15 cellular contexts compared by ENCODE assay signal in the genomic region with DNA sequence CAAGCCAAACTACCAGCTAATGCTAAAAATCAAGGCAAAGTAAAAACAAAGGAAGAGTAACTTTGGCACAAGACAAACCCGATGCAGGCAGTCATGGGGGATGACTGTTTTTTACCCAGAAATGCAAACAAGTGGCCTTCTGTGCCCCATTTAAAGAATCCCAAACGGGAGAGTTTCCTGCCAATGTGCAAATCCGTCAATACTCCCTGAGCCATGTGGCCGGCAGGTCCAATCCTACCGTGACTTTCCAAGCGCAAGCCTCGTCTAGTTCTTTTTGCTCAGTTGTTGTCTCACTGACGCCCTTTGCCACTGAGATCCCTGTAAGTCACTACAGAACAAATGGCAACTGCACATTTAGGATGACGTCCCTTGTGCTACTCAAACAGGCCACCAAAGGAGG. TPM values are rescaled to one million over a fixed set of nuclear protein-coding genes. Genes with fewer than 3 reads are reported as not detected.
A peak's percentile ranks its signal among the peaks of the same experiment; 100 is the strongest.
DNase-seq lines count a peak whose midpoint lies in the region; ATAC-seq and TF ChIP-seq lines count a peak whose summit lies in the region.
"Had no signal": no experiment of that assay in that cellular context is flagged by ENCODE, and none has a peak within 500 bp of the region (broad histone marks: within the 10 kb centered on the region; RNA-seq: fewer than 3 reads in every experiment).

No MANE protein-coding gene starts in this region.

- peak overlapping the region; percentile 85 for H3K27ac ChIP-seq in CD4-positive, alpha-beta T cell (ENCODE audit: low read depth, low read length)
- H3K27ac ChIP-seq in angular gyrus (ENCODE audit: low read depth, low read length) (peak overlapping the region; percentile 19), Peyer's patch (peak overlapping the region in 2 of 4 donors; percentile 42 to 64)
- H3K27ac ChIP-seq: left ventricle myocardium inferior had no signal

- CTCF ChIA-PET in CD4-positive, alpha-beta T cell (lab: Charles Lee) = interaction anchor here (1.0 to 4.8 kb wide), 6 partner anchors 20 to 238 kb away, joined by 5 to 28 read pairs (median 8); no protein-coding TSS in a partner anchor

- intact Hi-C loops in CD4-positive, alpha-beta T cell (cut with DNase I, micrococcal nuclease) = loop anchor here in 1 of 2 experiments (2.0 to 5.0 kb wide), 3 partner anchors 41 to 285 kb away; a partner anchor contains a TSS

- peak overlapping the region; percentile 57 for H3K4me3 Mint-ChIP-seq in CD4-positive, alpha-beta T cell
- H3K4me3 Mint-ChIP-seq in HFFc6 = no peak overlapping the region

- no peaks in the 10 kb centered on the region for H3K4me1 ChIP-seq in Peyer's patch

- peak overlapping the region; percentile 96 for H3K27ac Mint-ChIP-seq in CD4-positive, alpha-beta T cell
- H3K27ac Mint-ChIP-seq in HFFc6 = peak overlapping the region; percentile 98; the same call in 1 of the 2 replicates
- H3K27ac Mint-ChIP-seq: progenitor cell of endocrine pancreas had no signal

- TF ChIP-seq POLR2A in Peyer's patch (IDR thresholded peaks at IDR 0.05) = no peak

- no peaks in the 10 kb centered on the region for H3K27me3 Mint-ChIP-seq in CD4-positive, alpha-beta T cell
- peaks cover 4% of the 10 kb centered on the region for H3K27me3 Mint-ChIP-seq in HFFc6 (ENCODE audit: insufficient read depth)
- H3K27me3 Mint-ChIP-seq: progenitor cell of endocrine pancreas had no signal

- H3K36me3 Mint-ChIP-seq in CD4-positive, alpha-beta T cell (ENCODE audit: low read depth) = peaks cover 77% of the 10 kb centered on the region
- peaks cover 60% of the 10 kb centered on the region for H3K36me3 Mint-ChIP-seq in HFFc6 (ENCODE audit: low read depth)

- no peak for TF ChIP-seq CTCF in CD4-positive, alpha-beta T cell (IDR thresholded peaks at IDR 0.05)
- TF ChIP-seq CTCF in HFFc6 (IDR thresholded peaks at IDR 0.05) (no peak), Peyer's patch (IDR thresholded peaks at IDR 0.05) (no peak)

- peak; percentile 18 for ATAC-seq in CD4-positive, alpha-beta T cell (ENCODE audit: poor library complexity)

- no peak for DNase-seq in CD4-positive, alpha-beta T cell
- DNase-seq in HFFc6 = no peak
- DNase-seq in pons (ENCODE audit: low spot score) = peak; percentile 52
- DNase-seq in Peyer's patch = no peak
- no peak for DNase-seq in stimulated activated CD4-positive, alpha-beta T cell treated with anti-CD3 and anti-CD28 coated beads, Interleukin-2, amount 100 ng/mL, for 24 hours
- DNase-seq in amniotic stem cell (lab: John Stamatoyannopoulos, UW) = no peak
- DNase-seq: activated CD4-positive, alpha-beta T cell treated with anti-CD3 and anti-CD28 coated beads for 1 hour; effector CD8-positive, alpha-beta T cell; EL; left ventricle myocardium inferior; NCI-H1436; NCI-H2227 treated with DMSO at 0.1 percent for 48 hours; NK-92 treated with Interleukin-12 subunit alpha and Interleukin-12 subunit beta, amount 100 ng/mL, for 24 hours had no signal

- H3K36me3 ChIP-seq in Peyer's patch = peaks cover 0 to 63% (median 0%) of the 10 kb centered on the region in 3 donors

- H3K4me1 Mint-ChIP-seq in CD4-positive, alpha-beta T cell (ENCODE audit: low read depth) = peaks cover 88% of the 10 kb centered on the region
- H3K4me1 Mint-ChIP-seq in HFFc6 (ENCODE audit: low read depth) = peaks cover 21% of the 10 kb centered on the region

- no peaks in the 10 kb centered on the region for H3K9me3 ChIP-seq in CD4-positive, alpha-beta T cell (ENCODE audit: control insufficient read depth, low read length)
- no peaks in the 10 kb centered on the region for H3K9me3 ChIP-seq in Peyer's patch
- H3K9me3 ChIP-seq: left ventricle myocardium inferior had no signal

- no peak overlapping the region for H3K4me3 ChIP-seq in Peyer's patch
- H3K4me3 ChIP-seq: left ventricle myocardium inferior had no signal

- POLR2A ChIA-PET in CD4-positive, alpha-beta T cell (lab: Charles Lee) = interaction anchor here (0.9 to 4.9 kb wide), 10 partner anchors 12 to 285 kb away, joined by 3 to 35 read pairs (median 6); a partner anchor contains a TSS

- H3K27me3 ChIP-seq in CD4-positive, alpha-beta T cell (ENCODE audit: control insufficient read depth, insufficient read depth, low read length) = no peaks in the 10 kb centered on the region
- H3K27me3 ChIP-seq in Peyer's patch = no peaks in the 10 kb centered on the region

- H3K9me3 Mint-ChIP-seq in CD4-positive, alpha-beta T cell = no peaks in the 10 kb centered on the region
- no peaks in the 10 kb centered on the region for H3K9me3 Mint-ChIP-seq in HFFc6

RNA-seq across cellular contexts. Expression of a gene that starts 43.3 kb away (rescaled TPM):
- total RNA-seq in CD4-positive, alpha-beta T cell = 10 to 100 TPM; 69.4 to 77.0 TPM
- total RNA-seq in HFFc6 (2021; fragmentation: NEBNext Ultra II Directional; extraction: Animal tissue kit (Norgen Biotek cat#: 25700)) = 10 to 100 TPM; 17.5 to 22.0 (median 21.3) TPM
- 10 to 100 TPM; 33.0 to 42.2 (median 37.8) TPM for total RNA-seq in Peyer's patch
